ENCODE assay signal across 23 cellular contexts in genomic region chr3:58835075-58835474, GRCh38.
A peak's percentile ranks its signal among the peaks of the same experiment; 100 is the strongest.
DNase-seq lines count a peak whose midpoint lies in the region; ATAC-seq and TF ChIP-seq lines count a peak whose summit lies in the region.
"Had no signal": no experiment of that assay in that cellular context is flagged by ENCODE, and none has a peak within 500 bp of the region (broad histone marks: within the 10 kb centered on the region; RNA-seq: fewer than 3 reads in every experiment).

No MANE protein-coding gene starts in this region.

- no peak overlapping the region for H3K9ac ChIP-seq in mammary epithelial cell (ENCODE audit: insufficient read depth, low read length)

- H3K27ac Mint-ChIP-seq in MCF 10A (ENCODE audit: low read depth, unreplicated experiment) = no peak overlapping the region
- H3K27ac Mint-ChIP-seq: CD4-positive, CD25-positive, alpha-beta regulatory T cell; dendritic cell treated with granulocyte-macrophage colony-stimulating factor and Interleukin-4, amounts not matched to agents 40 ng/mL and 50 ng/mL, for 4 days; T-helper 2 cell treated with Interferon-gamma antibody and Interleukin-4, amounts not matched to agents 5 μg/mL and 100 μg/mL, for 36 hours had no signal

- no peaks in the 10 kb centered on the region for H3K79me2 ChIP-seq in mammary epithelial cell (ENCODE audit: insufficient read depth, low read length)

- H3K27ac ChIP-seq in mammary epithelial cell (ENCODE audit: insufficient read depth, low read depth, low read length) = peak overlapping the region; percentile 13
- H3K27ac ChIP-seq: ascending aorta, HL-60, pancreas, skin epidermis, transverse colon had no signal

- in situ Hi-C loops in mammary epithelial cell (cut with MboI; ENCODE audit: low sequenced_read_pairs in 2 of 2) = loop anchor here in 1 of 2 donors (25.0 kb wide), 1 partner anchor 152 kb away; no protein-coding TSS in a partner anchor

- no peaks in the 10 kb centered on the region for H3K9me3 Mint-ChIP-seq in MCF 10A (ENCODE audit: unreplicated experiment)
- H3K9me3 Mint-ChIP-seq: dendritic cell treated with granulocyte-macrophage colony-stimulating factor and Interleukin-4, amounts not matched to agents 40 ng/mL and 50 ng/mL, for 4 days; T-helper 2 cell treated with Interferon-gamma antibody and Interleukin-4, amounts not matched to agents 5 μg/mL and 100 μg/mL, for 36 hours had no signal

- no peaks in the 10 kb centered on the region for H3K27me3 ChIP-seq in mammary epithelial cell (ENCODE audit: insufficient read depth, low read length)
- H3K27me3 ChIP-seq: ascending aorta, pancreas, transverse colon had no signal

- H3K27me3 Mint-ChIP-seq in MCF 10A (ENCODE audit: insufficient read depth, unreplicated experiment) = no peaks in the 10 kb centered on the region
- H3K27me3 Mint-ChIP-seq: CD4-positive, CD25-positive, alpha-beta regulatory T cell; dendritic cell treated with granulocyte-macrophage colony-stimulating factor and Interleukin-4, amounts not matched to agents 40 ng/mL and 50 ng/mL, for 4 days had no signal

- H3K9me3 ChIP-seq in mammary epithelial cell (replicated peaks; ENCODE audit: insufficient read depth, low read length) = no peaks in the 10 kb centered on the region
- H3K9me3 ChIP-seq: ascending aorta, pancreas, transverse colon had no signal

- H3K4me2 ChIP-seq in mammary epithelial cell (ENCODE audit: insufficient read depth, low read depth, low read length) = no peak overlapping the region

- H3K4me1 ChIP-seq in mammary epithelial cell (ENCODE audit: insufficient read depth, low read length) = peaks cover 11% of the 10 kb centered on the region
- H3K4me1 ChIP-seq: ascending aorta, pancreas, transverse colon had no signal

- H3K36me3 Mint-ChIP-seq in MCF 10A (ENCODE audit: insufficient read depth, unreplicated experiment) = no peaks in the 10 kb centered on the region
- H3K36me3 Mint-ChIP-seq: CD4-positive, CD25-positive, alpha-beta regulatory T cell had no signal

- dilution Hi-C loops in mammary epithelial cell (cut with HindIII; ENCODE audit: low sequenced_read_pairs) = no loop called here

- no TSS peak for BruUV-seq in mammary epithelial cell (replicated peaks; lab: Mats Ljungman, UMichigan)
- no TSS peak for BruUV-seq in MCF 10A (replicated peaks; lab: Mats Ljungman, UMichigan)

- no peaks in the 10 kb centered on the region for H3K36me3 ChIP-seq in mammary epithelial cell (ENCODE audit: insufficient read depth, low read length)
- H3K36me3 ChIP-seq: ascending aorta, pancreas, transverse colon had no signal

- peak; percentile 52 for DNase-seq in mammary epithelial cell
- no peak for DNase-seq in MCF 10A (ENCODE audit: unreplicated experiment)
- peak; percentile 57 for DNase-seq in SK-N-DZ (ENCODE audit: low spot score)
- peak; percentile 32 for DNase-seq in fibroblast of the aortic adventitia (ENCODE audit: low read depth)
- DNase-seq in effector CD8-positive, alpha-beta T cell (lab: John Stamatoyannopoulos, UW) = no peak
- DNase-seq in stimulated activated CD4-positive, alpha-beta T cell treated with anti-CD3 and anti-CD28 coated beads, Interleukin-15, amount 100 ng/mL, for 24 hours = no peak
- DNase-seq: activated effector memory CD4-positive, alpha-beta T cell treated with anti-CD3 and anti-CD28 coated beads, Interleukin-2, amount 50 U/mL, for 16 hours; CD4-positive, CD25-positive, alpha-beta regulatory T cell; DMS79; hippocampal formation; NCI-H1417 treated with DMSO at 0.1 percent for 48 hours; NCI-H446 treated with DMSO at 0.1 percent for 48 hours; pancreas; SIG-M5; transverse colon had no signal

- no peak for ATAC-seq in HG03571 (IDR thresholded peaks at IDR 0.05; ENCODE audit: unreplicated experiment)
- no peak for ATAC-seq in HG03432 (IDR thresholded peaks at IDR 0.05; ENCODE audit: unreplicated experiment)
- ATAC-seq: esophagus mucosa, pancreas had no signal

- POLR2A ChIA-PET in MCF 10A (lab: Yijun Ruan, JAX) = no interaction called here

- no peaks in the 10 kb centered on the region for H4K20me1 ChIP-seq in mammary epithelial cell (ENCODE audit: insufficient read depth, low read length)

- H2AFZ ChIP-seq in mammary epithelial cell (ENCODE audit: low read depth, low read length) = no peak overlapping the region

- 58% methylated on average over 3 of the region's 3 CpGs for WGBS in mammary epithelial cell (ENCODE audit: low coverage, missing lambda C conversion rate)

- CTCF ChIA-PET in mammary epithelial cell (lab: Charles Lee; ENCODE audit: low non-redundant PET) (no interaction called here), MCF 10A (lab: Yijun Ruan, JAX) (no interaction called here)

- H3K4me3 Mint-ChIP-seq in MCF 10A (ENCODE audit: unreplicated experiment) = no peak overlapping the region
- H3K4me3 Mint-ChIP-seq: CD4-positive, CD25-positive, alpha-beta regulatory T cell; dendritic cell treated with granulocyte-macrophage colony-stimulating factor and Interleukin-4, amounts not matched to agents 40 ng/mL and 50 ng/mL, for 4 days; T-helper 2 cell treated with Interferon-gamma antibody and Interleukin-4, amounts not matched to agents 5 μg/mL and 100 μg/mL, for 36 hours had no signal

- TF ChIP-seq CTCF in mammary epithelial cell (conservative IDR thresholded peaks at IDR 0.05 in 1 of 2, IDR thresholded peaks at IDR 0.05 in 1 of 2; ENCODE audit: extremely low read depth in 1 of 2, insufficient read depth in 1 of 2, low read depth in 1 of 2, low read length in 2 of 2) (no peak), MCF 10A (IDR thresholded peaks at IDR 0.05; ENCODE audit: unreplicated experiment) (no peak), fibroblast of the aortic adventitia (IDR thresholded peaks at IDR 0.05; ENCODE audit: insufficient read depth, low read length) (no peak)

- H3K4me1 Mint-ChIP-seq in MCF 10A (ENCODE audit: insufficient read depth, unreplicated experiment) = peaks cover 5% of the 10 kb centered on the region
- H3K4me1 Mint-ChIP-seq: CD4-positive, CD25-positive, alpha-beta regulatory T cell had no signal

- H3K4me3 ChIP-seq in mammary epithelial cell (replicated peaks in 1 of 3; ENCODE audit: insufficient read depth in 1 of 3, low read depth in 2 of 3, low read length in 3 of 3) = no peak overlapping the region
- H3K4me3 ChIP-seq in fibroblast of the aortic adventitia (ENCODE audit: low read depth, low read length) = no peak overlapping the region
- H3K4me3 ChIP-seq: ascending aorta, pancreas, skin epidermis, transverse colon had no signal

- intact Hi-C loops in mammary epithelial cell (cut with micrococcal nuclease) (loop anchor here (5.0 kb wide), 1 partner anchor 87 kb away; no protein-coding TSS in a partner anchor), MCF 10A (cut with micrococcal nuclease) (no loop called here)

Comparison
In these comparisons a context has a peak if more than half of its experiments do, and no peak if none do; other contexts are left out.
1. DNase-seq: peak in mammary epithelial cell (single experiment), SK-N-DZ (single experiment) and fibroblast of the aortic adventitia (single experiment); none in MCF 10A (single experiment), effector CD8-positive, alpha-beta T cell (single experiment) and stimulated activated CD4-positive, alpha-beta T cell treated with anti-CD3 and anti-CD28 coated beads, Interleukin-15, amount 100 ng/mL, for 24 hours (single experiment).